ENCODE assay signal across 16 cellular contexts in genomic region chr7:47762746-47763062, GRCh38.
DNase-seq lines count a peak whose midpoint lies in the region; ATAC-seq, FAIRE-seq and TF ChIP-seq lines count a peak whose summit lies in the region.
"Had no signal": no experiment of that assay in that cellular context is flagged by ENCODE, and none has a peak within 500 bp of the region (broad histone marks: within the 10 kb centered on the region; RNA-seq: fewer than 3 reads in every experiment).

No MANE protein-coding gene starts in this region.

- no peaks in the 10 kb centered on the region for H3K27me3 Mint-ChIP-seq in mesothelial cell of epicardium (ENCODE audit: low read depth)
- H3K27me3 Mint-ChIP-seq: activated naive CD8-positive, alpha-beta T cell treated with anti-CD3 and anti-CD28 coated beads, Interleukin-2, amount 10 ng/mL, durations not matched to agents 7 days and 5 days; stimulated activated naive CD8-positive, alpha-beta T cell treated with anti-CD3 and anti-CD28 coated beads, Interleukin-15, amount 100 ng/mL, for 72 hours; T-cell had no signal

- ATAC-seq in SK-N-SH treated with all-trans-retinoic acid at 6 μM for 48 hours (no peak), pancreas (no peak), HG02798 (IDR thresholded peaks at IDR 0.05; ENCODE audit: poor library complexity, unreplicated experiment) (no peak), GM18498 (IDR thresholded peaks at IDR 0.05; ENCODE audit: unreplicated experiment) (no peak)
- ATAC-seq: psoas muscle; stimulated activated naive CD8-positive, alpha-beta T cell treated with anti-CD3 and anti-CD28 coated beads, Interleukin-15, amount 100 ng/mL, for 72 hours; T-cell had no signal

- TF ChIP-seq POLR2A in transverse colon (IDR thresholded peaks at IDR 0.05): no peak

- no peak for FAIRE-seq in pancreas (lab: Jason Lieb, UNC)
- no peak for FAIRE-seq in frontal cortex (lab: Jason Lieb, UNC)

- H3K27ac ChIP-seq in HEK293 (ENCODE audit: extremely low read depth, low read depth, low read length) (peak overlapping the region; percentile 38; the same call in 1 of the 2 replicates), transverse colon (peak overlapping the region; percentile 23 to 60 (median 52)), pancreas (peak overlapping the region in 2 of 4 donors; percentile 35 to 60)
- H3K27ac ChIP-seq: cardiac muscle cell, psoas muscle had no signal

- in situ Hi-C loops in transverse colon (cut with MboI; ENCODE audit: low pct_ligation_motif_present in 1 of 4, low pct_unique_long_range_greater_than_20kb in 1 of 4, low sequenced_read_pairs in 3 of 4): no loop called here

- intact Hi-C loops in transverse colon (cut with DNase I; ENCODE audit: low total_unique reads): no loop called here
- intact Hi-C loops in pancreas (cut with DNase I): no loop called here

- H3K27me3 ChIP-seq in transverse colon: no peaks in the 10 kb centered on the region
- no peaks in the 10 kb centered on the region for H3K27me3 ChIP-seq in pancreas
- H3K27me3 ChIP-seq: cardiac muscle cell had no signal

- no peak for DNase-seq in mesothelial cell of epicardium (ENCODE audit: low spot score in 2 of 2, unreplicated experiment in 2 of 2)
- DNase-seq in transverse colon: no peak
- DNase-seq in pancreas: no peak
- no peak for DNase-seq in frontal cortex (ENCODE audit: low spot score in 2 of 2)
- DNase-seq: activated naive CD8-positive, alpha-beta T cell treated with anti-CD3 and anti-CD28 coated beads, Interleukin-2, amount 10 ng/mL, durations not matched to agents 7 days and 5 days; AML-193; effector memory CD4-positive, alpha-beta T cell; NCI-H526 treated with DMSO at 0.1 percent for 48 hours; psoas muscle; stimulated activated naive CD8-positive, alpha-beta T cell treated with anti-CD3 and anti-CD28 coated beads, Interleukin-15, amount 100 ng/mL, for 72 hours; T-cell had no signal

- H3K4me1 Mint-ChIP-seq in mesothelial cell of epicardium: peaks cover 61% of the 10 kb centered on the region
- H3K4me1 Mint-ChIP-seq: activated naive CD8-positive, alpha-beta T cell treated with anti-CD3 and anti-CD28 coated beads, Interleukin-2, amount 10 ng/mL, durations not matched to agents 7 days and 5 days; stimulated activated naive CD8-positive, alpha-beta T cell treated with anti-CD3 and anti-CD28 coated beads, Interleukin-15, amount 100 ng/mL, for 72 hours had no signal

- H3K36me3 Mint-ChIP-seq in mesothelial cell of epicardium: no peaks in the 10 kb centered on the region
- H3K36me3 Mint-ChIP-seq: activated naive CD8-positive, alpha-beta T cell treated with anti-CD3 and anti-CD28 coated beads, Interleukin-2, amount 10 ng/mL, durations not matched to agents 7 days and 5 days; T-cell had no signal

- H3K27ac Mint-ChIP-seq in mesothelial cell of epicardium: peak overlapping the region; percentile 94
- H3K27ac Mint-ChIP-seq: activated naive CD8-positive, alpha-beta T cell treated with anti-CD3 and anti-CD28 coated beads, Interleukin-2, amount 10 ng/mL, durations not matched to agents 7 days and 5 days; stimulated activated naive CD8-positive, alpha-beta T cell treated with anti-CD3 and anti-CD28 coated beads, Interleukin-15, amount 100 ng/mL, for 72 hours; T-cell had no signal

- 100% methylated on average over 3 of the region's 4 CpGs; no CpG with 5 or more reads in 1 of the 2 donors for WGBS in transverse colon (ENCODE audit: low coverage in 1 of 2), 2 donors
- 96 to 98% methylated on average over 4 of the region's 4 CpGs for WGBS in pancreas, 2 donors

- POLR2A ChIA-PET in HEK293 (lab: Yijun Ruan, JAX): no interaction called here

- TF ChIP-seq EP300 in transverse colon (IDR thresholded peaks at IDR 0.05; ENCODE audit: low read depth): no peak

- peaks cover 4% of the 10 kb centered on the region for H3K9me3 Mint-ChIP-seq in mesothelial cell of epicardium
- H3K9me3 Mint-ChIP-seq: activated naive CD8-positive, alpha-beta T cell treated with anti-CD3 and anti-CD28 coated beads, Interleukin-2, amount 10 ng/mL, durations not matched to agents 7 days and 5 days; stimulated activated naive CD8-positive, alpha-beta T cell treated with anti-CD3 and anti-CD28 coated beads, Interleukin-15, amount 100 ng/mL, for 72 hours had no signal

- TF ChIP-seq CTCF in HEK293 (tag by site-specific recombination; IDR thresholded peaks at IDR 0.05): no peak
- no peak for TF ChIP-seq CTCF in mesothelial cell of epicardium (IDR thresholded peaks at IDR 0.05; ENCODE audit: unreplicated experiment)
- no peak for TF ChIP-seq CTCF in transverse colon (IDR thresholded peaks at IDR 0.05)
- no peak for TF ChIP-seq CTCF in pancreas (IDR thresholded peaks at IDR 0.05)

- H3K9me3 ChIP-seq in HEK293 (ENCODE audit: control insufficient read depth, insufficient read depth, low read depth, low read length): no peaks in the 10 kb centered on the region
- H3K9me3 ChIP-seq in transverse colon: no peaks in the 10 kb centered on the region
- H3K9me3 ChIP-seq in pancreas: no peaks in the 10 kb centered on the region
- H3K9me3 ChIP-seq: psoas muscle had no signal

- H3K36me3 ChIP-seq in HEK293 (ENCODE audit: control insufficient read depth in 2 of 2, insufficient read depth in 1 of 2, low read length in 2 of 2) (no peaks in the 10 kb centered on the region), transverse colon (no peaks in the 10 kb centered on the region), pancreas (no peaks in the 10 kb centered on the region)
- H3K36me3 ChIP-seq: cardiac muscle cell had no signal

- H3K4me3 ChIP-seq in HEK293 (ENCODE audit: low read depth, low read length) (no peak overlapping the region), transverse colon (no peak overlapping the region), pancreas (no peak overlapping the region)
- H3K4me3 ChIP-seq: cardiac muscle cell, psoas muscle had no signal

- CTCF ChIA-PET in HEK293 (lab: Yijun Ruan, JAX): no interaction called here

- peaks cover 3% of the 10 kb centered on the region for H3K4me1 ChIP-seq in HEK293 (ENCODE audit: control insufficient read depth, insufficient read depth, low read length)
- H3K4me1 ChIP-seq in transverse colon: peaks cover 9 to 16% (median 11%) of the 10 kb centered on the region in 4 donors
- peaks cover 0 to 4% (median 0%) of the 10 kb centered on the region in 3 donors for H3K4me1 ChIP-seq in pancreas

- no peak overlapping the region for H3K4me3 Mint-ChIP-seq in mesothelial cell of epicardium
- H3K4me3 Mint-ChIP-seq: activated naive CD8-positive, alpha-beta T cell treated with anti-CD3 and anti-CD28 coated beads, Interleukin-2, amount 10 ng/mL, durations not matched to agents 7 days and 5 days; stimulated activated naive CD8-positive, alpha-beta T cell treated with anti-CD3 and anti-CD28 coated beads, Interleukin-15, amount 100 ng/mL, for 72 hours; T-cell had no signal

TF ChIP-seq in HEK293, 187 proteins besides CTCF, POLR2A, EP300 and RAD21:
- no peak for TF ChIP-seq ZNF366 (tag by site-specific recombination; conservative IDR thresholded peaks at IDR 0.05)
- TF ChIP-seq OSR2 (tag by site-specific recombination; IDR thresholded peaks at IDR 0.05): no peak
- TF ChIP-seq ELK4 (IDR thresholded peaks at IDR 0.05; ENCODE audit: borderline replicate concordance, low read depth, low read length): no peak
- no peak for TF ChIP-seq ZNF596 (tag by site-specific recombination; IDR thresholded peaks at IDR 0.05)
- no peak for TF ChIP-seq ZNF311 (tag by site-specific recombination; IDR thresholded peaks at IDR 0.05; ENCODE audit: borderline replicate concordance)
- TF ChIP-seq ZIC2 (tag by site-specific recombination; IDR thresholded peaks at IDR 0.05): no peak
- no peak for TF ChIP-seq ZNF707 (tag by site-specific recombination; IDR thresholded peaks at IDR 0.05)
- no peak for TF ChIP-seq ZNF580 (tag by site-specific recombination; IDR thresholded peaks at IDR 0.05)

TF ChIP-seq in SK-N-SH treated with all-trans-retinoic acid at 6 μM for 48 hours, 23 proteins besides CTCF, POLR2A, EP300 and RAD21:
- TF ChIP-seq ZNF565 (CRISPR knock-in tag; conservative IDR thresholded peaks at IDR 0.05; ENCODE audit: low read depth) (0 out of 2 replicates have a peak, but pooled peaks have one; percentile 18), ZFP30 (CRISPR knock-in tag; IDR thresholded peaks at IDR 0.05) (0 out of 2 replicates have a peak, but pooled peaks have one; percentile 16), ZNF70 (CRISPR knock-in tag; IDR thresholded peaks at IDR 0.05) (no peak), ZFP3 (CRISPR knock-in tag; IDR thresholded peaks at IDR 0.05) (peak; percentile 49; the same call in 1 of the 2 replicates), CSDC2 (CRISPR knock-in tag; IDR thresholded peaks at IDR 0.05) (peak; percentile 90; the same call in 1 of the 2 replicates), TOX (CRISPR knock-in tag; IDR thresholded peaks at IDR 0.05; ENCODE audit: borderline replicate concordance) (no peak)

Comparison
In these comparisons a context has a peak if more than half of its experiments do, and no peak if none do; other contexts are left out.
1. Of the 2 proteins assayed by ChIP-seq in both HEK293 and SK-N-SH treated with all-trans-retinoic acid at 6 μM for 48 hours: peak only in HEK293: none; only in SK-N-SH treated with all-trans-retinoic acid at 6 μM for 48 hours: ZFP3; in both: none; in neither: 1.